In genomic region chr10:4962876-4963795, GRCh38 we compare ENCODE assay signal across 7 cellular contexts. TPM values are rescaled to one million over a fixed set of nuclear protein-coding genes. Genes with fewer than 3 reads are reported as not detected.
DNase-seq lines count a peak whose midpoint lies in the region; ATAC-seq and TF ChIP-seq lines count a peak whose summit lies in the region.
"Not testable (repeated sequence)": the region's sequence is repeated elsewhere in the genome, so short reads cannot be mapped to it uniquely, and the experiment has no call there.

Gene AKR1C1 (plus strand): TSS chr10:4963415. CDS start chr10:4963445, 30 bp downstream.

- H3K4me3 ChIP-seq in PC-3 (ENCODE audit: low read length); mucosa of stomach (ENCODE audit: low read length): not testable (repeated sequence)
- H3K4me3 ChIP-seq in esophagus muscularis mucosa (peak within 1 kb of the TSS; percentile 38 to 57 (median 44)), right atrium auricular region (peak within 1 kb of the TSS; percentile 28 to 39), skeletal muscle tissue (ENCODE audit: low read length in 3 of 3) (peak within 1 kb of the TSS in 1 of 3 donors; percentile 36)

- POLR2A ChIA-PET in PC-3 (lab: Charles Lee; ENCODE audit: unreplicated experiment) = interaction anchor here (0.6 kb wide), 1 partner anchor 483 kb away, joined by 4 read pairs; no protein-coding TSS in a partner anchor

- not testable (repeated sequence) for H3K27ac ChIP-seq in PC-3 (ENCODE audit: low read length); skeletal muscle tissue (ENCODE audit: low read depth, low read length)
- peak within 1 kb of the TSS; percentile 23 to 56 (median 52) for H3K27ac ChIP-seq in esophagus muscularis mucosa (replicated peaks in 1 of 4)
- H3K27ac ChIP-seq in right atrium auricular region = peak within 1 kb of the TSS in 1 of 2 donors; percentile 14

- 55% methylated on average over 5 of the region's 7 CpGs for WGBS in esophagus muscularis mucosa

- not testable (repeated sequence) for DNase-seq in H4 (ENCODE audit: low spot score); PC-3; esophagus muscularis mucosa (ENCODE audit: extremely low spot score); right atrium auricular region (ENCODE audit: low spot score)

- H3K27ac Mint-ChIP-seq in brain = peak within 1 kb of the TSS; percentile 79 to 97 (median 95)

- H2AFZ ChIP-seq in PC-3 (ENCODE audit: low read length) = not testable (repeated sequence)

- not testable (repeated sequence) for H4K20me1 ChIP-seq in PC-3 (ENCODE audit: low read length)

- H3K4me1 Mint-ChIP-seq in brain = peaks cover 26% of the 10 kb centered on the region

- H3K27me3 Mint-ChIP-seq in brain = not testable (repeated sequence)

- H3K9me2 ChIP-seq in PC-3 (replicated peaks; ENCODE audit: low read length) = not testable (repeated sequence)

- H3K4me2 ChIP-seq in PC-3 (ENCODE audit: low read length) = not testable (repeated sequence)

- not testable (repeated sequence) for H3K9me3 ChIP-seq in PC-3 (ENCODE audit: low read length); esophagus muscularis mucosa; right atrium auricular region; mucosa of stomach (ENCODE audit: control insufficient read depth, low read length); skeletal muscle tissue (ENCODE audit: control insufficient read depth in 3 of 3, low read length in 3 of 3)

- TF ChIP-seq EP300 in esophagus muscularis mucosa (IDR thresholded peaks at IDR 0.05) = not testable (repeated sequence)

- ATAC-seq in PC-3 = peak; percentile 94

- intact Hi-C loops in PC-3 (cut with micrococcal nuclease); esophagus muscularis mucosa (cut with DNase I): not testable (repeated sequence)

- CTCF ChIA-PET in PC-3 (lab: Charles Lee) = not testable (repeated sequence)

- H3K4me1 ChIP-seq in PC-3 (ENCODE audit: insufficient read depth, low read length); right atrium auricular region; mucosa of stomach (ENCODE audit: control insufficient read depth, insufficient read depth, low read length); skeletal muscle tissue (ENCODE audit: control insufficient read depth in 3 of 3, insufficient read depth in 3 of 3, low read length in 3 of 3): not testable (repeated sequence)
- H3K4me1 ChIP-seq in esophagus muscularis mucosa = peaks cover 0 to 34% (median 8%) of the 10 kb centered on the region in 4 donors

- peaks cover 26% of the 10 kb centered on the region for H3K36me3 Mint-ChIP-seq in brain

- not testable (repeated sequence) for TF ChIP-seq POLR2A in esophagus muscularis mucosa (IDR thresholded peaks at IDR 0.05; ENCODE audit: low read depth)

- not testable (repeated sequence) for H3K9me3 Mint-ChIP-seq in brain

- not testable (repeated sequence) for TF ChIP-seq CTCF in PC-3 (conservative IDR thresholded peaks at IDR 0.05; ENCODE audit: low read depth, low read length); brain (conservative IDR thresholded peaks at IDR 0.05); esophagus muscularis mucosa (IDR thresholded peaks at IDR 0.05); right atrium auricular region (IDR thresholded peaks at IDR 0.05)

- peak within 1 kb of the TSS; percentile 84 to 89 (median 85) for H3K4me3 Mint-ChIP-seq in brain

- H3K27me3 ChIP-seq in PC-3 (ENCODE audit: low read length); esophagus muscularis mucosa; right atrium auricular region; mucosa of stomach (ENCODE audit: control insufficient read depth, insufficient read depth, low read length); skeletal muscle tissue (ENCODE audit: control insufficient read depth in 3 of 3, insufficient read depth in 3 of 3, low read length in 3 of 3): not testable (repeated sequence)

- H3F3A ChIP-seq in PC-3 (ENCODE audit: low read length, unreplicated experiment) = not testable (repeated sequence)

- not testable (repeated sequence) for H3K36me3 ChIP-seq in PC-3 (ENCODE audit: low read depth, low read length); esophagus muscularis mucosa; right atrium auricular region; mucosa of stomach (ENCODE audit: control insufficient read depth, insufficient read depth, low read length); skeletal muscle tissue (ENCODE audit: control insufficient read depth in 3 of 3, insufficient read depth in 3 of 3, low read length in 3 of 3)

- TSS peak; percentile 78 for BruUV-seq in PC-3 (replicated peaks; lab: Mats Ljungman, UMichigan)

- not testable (repeated sequence) for H3K9ac ChIP-seq in PC-3 (ENCODE audit: low read length)
- H3K9ac ChIP-seq in mucosa of stomach (ENCODE audit: low read length) (peak within 1 kb of the TSS; percentile 31), skeletal muscle tissue (ENCODE audit: low read depth in 1 of 3, low read length in 3 of 3) (peak within 1 kb of the TSS in 2 of 3 donors; percentile 35 to 43)

- not testable (repeated sequence) for H3K79me2 ChIP-seq in PC-3 (ENCODE audit: low read length)

RNA-seq across cellular contexts. Expression of gene AKR1C1, which starts in this region (rescaled TPM):
- 238 and 248 TPM in 2 replicates for total RNA-seq in H4 (2014; rRNA removed; shearing (Covaris generic))
- total RNA-seq in PC-3 (2014; rRNA removed) (1.8 and 3.2 TPM in 2 replicates), esophagus muscularis mucosa (100 to 1,000 TPM in 3 of 4 donors, 10 to 100 TPM in 1; 88.6 to 172 (median 141) TPM), right atrium auricular region (100 to 1,000 TPM in 1 of 2 donors, 10 to 100 TPM in 1; 60.3 to 174 TPM), skeletal muscle tissue (9.9 TPM)
- 5.0 TPM for polyA plus RNA-seq in brain (ENCODE audit: insufficient read depth, low read depth, low replicate concordance)
